In the genomic region with DNA sequence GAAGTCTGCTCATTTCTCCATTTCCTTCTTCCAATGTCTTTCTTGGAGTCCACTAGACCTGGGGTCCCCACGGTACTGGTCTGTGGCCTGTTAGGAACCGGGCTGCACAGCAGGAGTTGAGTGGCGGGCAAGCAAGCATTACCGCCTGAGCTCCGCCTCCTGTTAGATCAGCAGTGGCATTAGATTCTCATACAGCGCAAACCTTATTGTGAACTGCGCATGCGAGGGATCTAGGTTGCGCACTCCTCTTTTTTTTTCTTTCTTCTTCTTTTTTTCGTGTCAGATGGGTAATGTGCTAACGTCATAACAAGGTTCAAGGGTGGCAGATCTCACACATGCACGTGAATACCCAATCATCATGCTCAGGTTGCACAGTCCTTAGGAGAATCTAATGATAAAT, we compare ENCODE assay signal across 32 cellular contexts. TPM values are rescaled to one million over a fixed set of nuclear protein-coding genes. Genes with fewer than 3 reads are reported as not detected.
"Had no signal": no experiment of that assay in that cellular context is flagged by ENCODE, and none has a peak within 500 bp of the region (broad histone marks: within the 10 kb centered on the region; RNA-seq: fewer than 3 reads in every experiment).

No MANE protein-coding gene starts in this region.

- H3K4me3 ChIP-seq: ascending aorta, cardiac muscle cell had no signal

- H3K27me3 ChIP-seq: ascending aorta, cardiac muscle cell had no signal

- H3K36me3 ChIP-seq: ascending aorta, cardiac muscle cell, WERI-Rb-1 had no signal

- H3K27ac ChIP-seq: ascending aorta, cardiac muscle cell, WERI-Rb-1 had no signal

- H3K9me3 ChIP-seq: ascending aorta had no signal

- DNase-seq: activated CD4-positive, alpha-beta memory T cell treated with anti-CD3 and anti-CD28 coated beads, Interleukin-2, amount 10 ng/mL, durations not matched to agents 7 days and 5 days; activated CD4-positive, alpha-beta T cell treated with anti-CD3 and anti-CD28 coated beads for 1 hour; activated CD4-positive, alpha-beta T cell treated with anti-CD3 and anti-CD28 coated beads for 36 hours; activated CD4-positive, alpha-beta T cell treated with anti-CD3 and anti-CD28 coated beads for 48 hours; activated CD4-positive, alpha-beta T cell treated with anti-CD3 and anti-CD28 coated beads, Interleukin-2, amount 10 ng/mL, durations not matched to agents 7 days and 5 days; activated CD4-positive, alpha-beta T cell treated with anti-CD3 and anti-CD28 coated beads, Interleukin-2, amount 50 U/mL, for 48 hours; activated CD4-positive, CD25-positive, alpha-beta regulatory T cell; activated CD8-positive, alpha-beta memory T cell treated with anti-CD3 and anti-CD28 coated beads for 24 hours; activated CD8-positive, alpha-beta memory T cell treated with anti-CD3 and anti-CD28 coated beads, Interleukin-2, amount 10 ng/mL, durations not matched to agents 7 days and 5 days; activated CD8-positive, alpha-beta memory T cell treated with anti-CD3 and anti-CD28 coated beads, Interleukin-2, amount 50 U/mL, for 48 hours; activated CD8-positive, alpha-beta T cell treated with anti-CD3 and anti-CD28 coated beads, Interleukin-2, amount 10 ng/mL, durations not matched to agents 7 days and 5 days; activated effector memory CD4-positive, alpha-beta T cell treated with Interleukin-2 at 50 U/mL for 16 hours; activated gamma-delta T cell; activated naive CD4-positive, alpha-beta T cell treated with anti-CD3 and anti-CD28 coated beads, Interleukin-2, amount 10 ng/mL, durations not matched to agents 7 days and 5 days; activated naive CD4-positive, alpha-beta T cell treated with Interleukin-2 at 50 U/mL for 16 hours; activated naive CD8-positive, alpha-beta T cell treated with anti-CD3 and anti-CD28 coated beads, Interleukin-2, amount 10 ng/mL, durations not matched to agents 7 days and 5 days; activated naive CD8-positive, alpha-beta T cell treated with anti-CD3 and anti-CD28 coated beads, Interleukin-2, amount 50 U/mL, for 24 hours; activated T-cell treated with anti-CD3 and anti-CD28 coated beads, Interleukin-2, amount 50 U/mL, for 24 hours; activated T-cell treated with anti-CD3 and anti-CD28 coated beads, Interleukin-2, amount 50 U/mL, for 48 hours; amygdala; anterior cingulate cortex; caudate nucleus; cerebellar nuclear complex; T-helper 2 cell; T-helper 9 cell; WERI-Rb-1 had no signal

- ATAC-seq: activated CD4-positive, alpha-beta T cell treated with anti-CD3 and anti-CD28 coated beads for 36 hours; activated CD4-positive, CD25-positive, alpha-beta regulatory T cell treated with anti-CD3 and anti-CD28 coated beads, Interleukin-2, amount 50 U/mL, for 24 hours; activated CD8-positive, alpha-beta memory T cell treated with anti-CD3 and anti-CD28 coated beads, Interleukin-2, amount 10 ng/mL, durations not matched to agents 7 days and 5 days; activated CD8-positive, alpha-beta T cell treated with anti-CD3 and anti-CD28 coated beads, Interleukin-2, amount 10 ng/mL, durations not matched to agents 7 days and 5 days; activated naive CD8-positive, alpha-beta T cell treated with anti-CD3 and anti-CD28 coated beads, Interleukin-2, amount 50 U/mL, for 24 hours; WTC11 had no signal

- H3K4me1 ChIP-seq: ascending aorta had no signal

- FAIRE-seq: bronchial epithelial cell, TTC549 had no signal

RNA-seq across cellular contexts. Expression of gene DLX2, which starts 53.1 kb away (rescaled TPM):
- total RNA-seq: activated CD4-positive, alpha-beta memory T cell treated with anti-CD3 and anti-CD28 coated beads, Interleukin-2, amount 10 ng/mL, durations not matched to agents 7 days and 5 days; activated CD4-positive, alpha-beta T cell treated with anti-CD3 and anti-CD28 coated beads for 36 hours; activated CD4-positive, alpha-beta T cell treated with anti-CD3 and anti-CD28 coated beads, Interleukin-2, amount 10 ng/mL, durations not matched to agents 7 days and 5 days; activated CD8-positive, alpha-beta T cell treated with anti-CD3 and anti-CD28 coated beads, Interleukin-2, amount 10 ng/mL, durations not matched to agents 7 days and 5 days; activated naive CD8-positive, alpha-beta T cell treated with anti-CD3 and anti-CD28 coated beads, Interleukin-2, amount 10 ng/mL, durations not matched to agents 7 days and 5 days; ascending aorta; bronchial epithelial cell; cardiac muscle cell had no signal
